ENCODE assay signal across 15 cellular contexts in the genomic region with DNA sequence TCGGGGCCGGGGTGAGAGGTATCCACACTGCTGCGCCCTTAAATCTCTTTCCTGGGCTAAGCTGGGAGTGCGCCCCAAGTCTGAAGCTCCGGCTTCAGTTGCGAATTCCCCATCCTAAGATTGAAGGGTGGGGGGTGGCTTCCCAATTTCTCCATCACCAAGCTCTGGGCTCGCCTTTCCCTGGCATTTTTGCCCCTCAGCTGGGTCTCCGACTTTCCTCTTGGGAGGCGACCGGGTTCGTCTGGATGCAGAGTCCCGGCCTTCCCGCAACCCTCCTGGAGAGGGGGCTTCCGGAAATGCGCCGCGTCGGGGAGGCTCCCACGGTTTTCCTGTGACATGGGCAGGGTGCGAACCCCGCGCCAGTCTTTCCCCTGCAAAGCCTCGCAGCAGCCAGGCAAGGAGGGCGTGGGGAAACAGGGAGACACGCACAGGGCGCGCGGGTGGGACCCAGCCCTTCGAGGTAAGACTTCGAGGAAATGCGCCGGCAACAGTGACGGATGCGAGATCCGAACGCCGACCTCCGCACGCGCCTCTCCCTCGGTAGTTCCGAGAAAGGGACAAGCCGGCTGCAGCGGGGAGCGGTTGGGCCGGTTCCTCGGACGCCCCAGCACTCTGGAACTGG. TPM values are rescaled to one million over a fixed set of nuclear protein-coding genes. Genes with fewer than 3 reads are reported as not detected.
A peak's percentile ranks its signal among the peaks of the same experiment; 100 is the strongest.
DNase-seq lines count a peak whose midpoint lies in the region; ATAC-seq and TF ChIP-seq lines count a peak whose summit lies in the region.
"Had no signal": no experiment of that assay in that cellular context is flagged by ENCODE, and none has a peak within 500 bp of the region (broad histone marks: within the 10 kb centered on the region; RNA-seq: fewer than 3 reads in every experiment).

No MANE protein-coding gene starts in this region.

- H3K36me3 ChIP-seq in iPS-15b (ENCODE audit: control insufficient read depth, insufficient read depth, low read length) (peaks cover 5% of the 10 kb centered on the region), mucosa of descending colon (ENCODE audit: low read depth) (no peaks in the 10 kb centered on the region)
- H3K36me3 ChIP-seq: adrenal gland had no signal

- H3K4me1 Mint-ChIP-seq in T-helper 17 cell (peaks cover 3% of the 10 kb centered on the region), progenitor cell of endocrine pancreas (ENCODE audit: low read depth) (peaks cover 6% of the 10 kb centered on the region)
- H3K4me1 Mint-ChIP-seq: activated B cell treated with CpG ODN at 0.5 μM for 24 hours had no signal

- peaks cover 31% of the 10 kb centered on the region for H3K27me3 ChIP-seq in iPS-15b (ENCODE audit: control insufficient read depth, insufficient read depth, low read length)

- H3K9ac ChIP-seq in iPS-15b (ENCODE audit: low read depth, low read length) = no peak overlapping the region

- H3K36me3 Mint-ChIP-seq in T-helper 17 cell (ENCODE audit: low read depth) = peaks cover 6% of the 10 kb centered on the region
- no peaks in the 10 kb centered on the region for H3K36me3 Mint-ChIP-seq in progenitor cell of endocrine pancreas (ENCODE audit: insufficient read depth)

- no peak for TF ChIP-seq CTCF in progenitor cell of endocrine pancreas (IDR thresholded peaks at IDR 0.05; ENCODE audit: unreplicated experiment)
- TF ChIP-seq CTCF in mucosa of descending colon (IDR thresholded peaks at IDR 0.05) = no peak

- H3K4me1 ChIP-seq in iPS-15b (ENCODE audit: control insufficient read depth, insufficient read depth, low read length) (peaks cover 17% of the 10 kb centered on the region), mucosa of descending colon (ENCODE audit: low read depth) (peaks cover 16% of the 10 kb centered on the region)

- peak overlapping the region; percentile 41 for H3K4me3 Mint-ChIP-seq in T-helper 17 cell
- peak overlapping the region; percentile 64 for H3K4me3 Mint-ChIP-seq in progenitor cell of endocrine pancreas (ENCODE audit: low read depth)
- H3K4me3 Mint-ChIP-seq: activated B cell treated with CpG ODN at 0.5 μM for 24 hours; CD4-positive, alpha-beta T cell; dendritic cell treated with granulocyte-macrophage colony-stimulating factor and Interleukin-4, amounts not matched to agents 40 ng/mL and 50 ng/mL, for 4 days had no signal

- H3K9me3 Mint-ChIP-seq in progenitor cell of endocrine pancreas (ENCODE audit: low read depth) = no peaks in the 10 kb centered on the region
- H3K9me3 Mint-ChIP-seq: activated B cell treated with CpG ODN at 0.5 μM for 24 hours; CD4-positive, alpha-beta T cell; dendritic cell treated with granulocyte-macrophage colony-stimulating factor and Interleukin-4, amounts not matched to agents 40 ng/mL and 50 ng/mL, for 4 days had no signal

- intact Hi-C loops in mucosa of descending colon (cut with DNase I, micrococcal nuclease) = no loop called here

- H3K4me3 ChIP-seq in iPS-15b (ENCODE audit: low read depth, low read length) (peak overlapping the region; percentile 65), mucosa of descending colon (no peak overlapping the region)

- H3K27ac Mint-ChIP-seq in T-helper 17 cell = no peak overlapping the region
- H3K27ac Mint-ChIP-seq in progenitor cell of endocrine pancreas = no peak overlapping the region
- H3K27ac Mint-ChIP-seq: activated B cell treated with CpG ODN at 0.5 μM for 24 hours; CD4-positive, alpha-beta T cell; dendritic cell treated with granulocyte-macrophage colony-stimulating factor and Interleukin-4, amounts not matched to agents 40 ng/mL and 50 ng/mL, for 4 days had no signal

- peaks cover 59% of the 10 kb centered on the region for H3K27me3 Mint-ChIP-seq in T-helper 17 cell
- peaks cover 71% of the 10 kb centered on the region for H3K27me3 Mint-ChIP-seq in progenitor cell of endocrine pancreas

- H3K9me3 ChIP-seq in T-helper 17 cell (ENCODE audit: control insufficient read depth, low read length, poor library complexity, severe bottlenecking) = no peaks in the 10 kb centered on the region
- no peaks in the 10 kb centered on the region for H3K9me3 ChIP-seq in iPS-15b (ENCODE audit: control insufficient read depth, insufficient read depth, low read length)
- H3K9me3 ChIP-seq in mucosa of descending colon = no peaks in the 10 kb centered on the region
- H3K9me3 ChIP-seq: adrenal gland had no signal

- DNase-seq in DMS 273 (lab: John Stamatoyannopoulos, UW; ENCODE audit: unreplicated experiment) (peak; percentile 23), DMS 273 treated with DMSO at 0.1 percent for 48 hours (lab: John Stamatoyannopoulos, UW) (no peak), T-helper 17 cell (no peak), progenitor cell of endocrine pancreas (ENCODE audit: low spot score, unreplicated experiment) (no peak), mucosa of descending colon (no peak), EL (no peak), NCI-H1694 treated with DMSO at 0.1 percent for 48 hours (lab: John Stamatoyannopoulos, UW) (no peak)
- DNase-seq: activated B cell treated with CpG ODN at 0.5 μM for 24 hours; CD4-positive, alpha-beta T cell; HCEC 1CT; stimulated activated naive CD8-positive, alpha-beta T cell treated with anti-CD3 and anti-CD28 coated beads, Interleukin-15, Interleukin-2, amounts not matched to agents 100 U/mL and 50 U/mL, for 24 hours had no signal

- ATAC-seq in T-helper 17 cell (no peak), mucosa of descending colon (no peak)
- ATAC-seq: stimulated activated naive CD8-positive, alpha-beta T cell treated with anti-CD3 and anti-CD28 coated beads, Interleukin-15, Interleukin-2, amounts not matched to agents 100 U/mL and 50 U/mL, for 24 hours had no signal

RNA-seq across cellular contexts. Expression of gene HCN4, which starts 0.4 kb away (rescaled TPM):
- total RNA-seq in T-helper 17 cell (not detected), progenitor cell of endocrine pancreas (4.9 and 5.1 TPM in 2 replicates), mucosa of descending colon (under 1 TPM; 0.14 to 0.23 (median 0.19) TPM)
- total RNA-seq: activated B cell treated with CpG ODN at 0.5 μM for 24 hours; CD4-positive, alpha-beta T cell; OCI-LY7 had no signal
